1 cellular context compared by ENCODE assay signal in genomic region chr14:23602181-23603095, GRCh38.
TF ChIP-seq lines count a peak whose summit lies in the region.

No MANE protein-coding gene starts in this region.

TF ChIP-seq in HepG2, 621 proteins besides CTCF, POLR2A, EP300 and RAD21 (continued from another document and continues in another):
- TF ChIP-seq CEBPZ (IDR thresholded peaks at IDR 0.05; ENCODE audit: low read length) (no peak), MXI1 (IDR thresholded peaks at IDR 0.05; ENCODE audit: borderline replicate concordance, low read depth, low read length) (peak; percentile 68; the same call in 1 of the 3 replicates), ZFP37 (CRISPR knock-in tag; IDR thresholded peaks at IDR 0.05; ENCODE audit: borderline replicate concordance) (0 out of 2 replicates have a peak, but pooled peaks have one; percentile 65), ZNF670 (CRISPR knock-in tag; IDR thresholded peaks at IDR 0.05; ENCODE audit: borderline replicate concordance) (peak; percentile 56; the same call in 1 of the 2 replicates), BRCA1 (CRISPR knock-in tag; IDR thresholded peaks at IDR 0.05) (peak; percentile 95; the same call in 1 of the 2 replicates), ARID2 (CRISPR knock-in tag; IDR thresholded peaks at IDR 0.05; ENCODE audit: borderline replicate concordance) (peak; percentile 90; the same call in 1 of the 2 replicates), EED (CRISPR knock-in tag; IDR thresholded peaks at IDR 0.05) (no peak), RNF2 (conservative IDR thresholded peaks at IDR 0.05; ENCODE audit: low read depth) (peak; percentile 48; the same call in 1 of the 2 replicates), ZFP91 (CRISPR knock-in tag; IDR thresholded peaks at IDR 0.05; ENCODE audit: borderline replicate concordance) (peak; percentile 74), ZNF180 (CRISPR knock-in tag; IDR thresholded peaks at IDR 0.05; ENCODE audit: borderline replicate concordance, low read depth) (no peak), NRL (CRISPR knock-in tag; IDR thresholded peaks at IDR 0.05; ENCODE audit: borderline replicate concordance) (peak; percentile 88), DPF2 (CRISPR knock-in tag; IDR thresholded peaks at IDR 0.05; ENCODE audit: borderline replicate concordance, low read depth) (peak; percentile 86), ZXDC (CRISPR knock-in tag; IDR thresholded peaks at IDR 0.05) (no peak; the same call in 1 of the 2 replicates), ZNF260 (CRISPR knock-in tag; IDR thresholded peaks at IDR 0.05; ENCODE audit: borderline replicate concordance, low read depth) (no peak), HNF4A (CRISPR knock-in tag; IDR thresholded peaks at IDR 0.05) (peak; percentile 66; the same call in 1 of the 2 replicates), SCMH1 (CRISPR knock-in tag; IDR thresholded peaks at IDR 0.05; ENCODE audit: borderline replicate concordance) (no peak), SMYD3 (CRISPR knock-in tag; IDR thresholded peaks at IDR 0.05) (peak; percentile 62; the same call in 1 of the 2 replicates), MBNL3 (CRISPR knock-in tag; conservative IDR thresholded peaks at IDR 0.05) (no peak), ZNF224 (CRISPR knock-in tag; IDR thresholded peaks at IDR 0.05) (0 out of 2 replicates have a peak, but pooled peaks have one; percentile 51), ARID3A (IDR thresholded peaks at IDR 0.05; ENCODE audit: low read depth, low read length) (peak; percentile 98), RXRB (CRISPR knock-in tag; IDR thresholded peaks at IDR 0.05; ENCODE audit: borderline replicate concordance) (peak; percentile 94), KLF15 (CRISPR knock-in tag; IDR thresholded peaks at IDR 0.05; ENCODE audit: borderline replicate concordance) (no peak), KLF6 (CRISPR knock-in tag; IDR thresholded peaks at IDR 0.05) (peak; percentile 95), HMGXB4 (CRISPR knock-in tag; IDR thresholded peaks at IDR 0.05; ENCODE audit: borderline replicate concordance in 1 of 2, low read depth in 1 of 2) (peak in 1 of 2 experiments; percentile 72; a peak in 1 of 4 replicates), CBFB (CRISPR knock-in tag; IDR thresholded peaks at IDR 0.05) (peak; percentile 58; the same call in 1 of the 2 replicates), E2F2 (CRISPR knock-in tag; IDR thresholded peaks at IDR 0.05; ENCODE audit: borderline replicate concordance) (peak; percentile 78; the same call in 1 of the 2 replicates), STAT6 (CRISPR knock-in tag; IDR thresholded peaks at IDR 0.05; ENCODE audit: borderline replicate concordance) (no peak; the same call in 1 of the 2 replicates), GRHL1 (CRISPR knock-in tag; conservative IDR thresholded peaks at IDR 0.05) (no peak), NFE2 (CRISPR knock-in tag; IDR thresholded peaks at IDR 0.05) (no peak), DMAP1 (CRISPR knock-in tag; IDR thresholded peaks at IDR 0.05) (0 out of 2 replicates have a peak, but pooled peaks have one; percentile 40), ZNF550 (CRISPR knock-in tag; IDR thresholded peaks at IDR 0.05; ENCODE audit: borderline replicate concordance) (no peak; the same call in 1 of the 2 replicates), NFKBIZ (CRISPR knock-in tag; IDR thresholded peaks at IDR 0.05) (peak; percentile 70), ZNF619 (CRISPR knock-in tag; IDR thresholded peaks at IDR 0.05) (no peak), ZNF274 (CRISPR knock-in tag; IDR thresholded peaks at IDR 0.05) (peak; percentile 78; the same call in 1 of the 2 replicates), TFDP2 (CRISPR knock-in tag; IDR thresholded peaks at IDR 0.05) (no peak), E2F1 (CRISPR knock-in tag; IDR thresholded peaks at IDR 0.05) (no peak), GTF2F1 (IDR thresholded peaks at IDR 0.05; ENCODE audit: low read length) (no peak; the same call in 1 of the 2 replicates), SALL2 (CRISPR knock-in tag; IDR thresholded peaks at IDR 0.05) (peak; percentile 86), NFYB (CRISPR knock-in tag; IDR thresholded peaks at IDR 0.05) (no peak)
